ENCODE assay signal across 8 cellular contexts in the genomic region with DNA sequence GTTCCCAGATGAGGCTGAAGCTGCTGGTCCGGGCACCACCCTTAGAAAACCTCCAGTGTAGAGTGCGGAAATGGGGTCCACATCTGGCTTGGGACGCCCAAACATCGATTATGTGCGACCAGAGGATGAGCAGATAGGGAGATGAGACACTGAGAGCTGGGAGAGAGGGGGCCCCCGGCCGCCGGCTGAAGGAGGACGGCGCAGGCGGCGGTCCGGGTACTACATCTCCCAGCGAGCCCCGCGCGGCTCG. TPM values are rescaled to one million over a fixed set of nuclear protein-coding genes. Genes with fewer than 3 reads are reported as not detected.
DNase-seq lines count a peak whose midpoint lies in the region; TF ChIP-seq lines count a peak whose summit lies in the region.

No MANE protein-coding gene starts in this region.

- no peak for TF ChIP-seq CTCF in AG04450 (IDR thresholded peaks at IDR 0.05; ENCODE audit: low read depth, low read length)

- peak overlapping the region; percentile 59 for H3K4me3 ChIP-seq in AG04450 (ENCODE audit: low read depth, low read length)

- no peak for DNase-seq in AG04450 (ENCODE audit: low read depth, low spot score)
- DNase-seq in HCEC 1CT, result peak; percentile 38
- DNase-seq in amygdala (lab: John Stamatoyannopoulos, UW), result peak in 30 of 56 donors; percentile 12 to 87 (median 66)
- DNase-seq in ureter (ENCODE audit: low spot score), result no peak
- no peak for DNase-seq in posterior vena cava (ENCODE audit: low spot score)
- no peak for DNase-seq in NCI-H82 treated with DMSO at 0.1 percent for 48 hours (lab: John Stamatoyannopoulos, UW; ENCODE audit: unreplicated experiment)

- intact Hi-C loops in posterior vena cava (cut with DNase I), result loop anchor here in 1 of 2 donors (5.0 kb wide), 2 partner anchors 88 to 108 kb away; no protein-coding TSS in a partner anchor

- POLR2A ChIA-PET in AG04450 (lab: Yijun Ruan, JAX), result no interaction called here

- H3K27me3 ChIP-seq in AG04450 (ENCODE audit: control insufficient read depth, insufficient read depth, low read length) (peaks cover 36% of the 10 kb centered on the region), layer of hippocampus (ENCODE audit: control insufficient read depth, insufficient read depth, low read length) (no peaks in the 10 kb centered on the region)

- CTCF ChIA-PET in AG04450 (lab: Charles Lee), result interaction anchor here (0.7 to 2.7 kb wide), 11 partner anchors 9 to 113 kb away, joined by 3 to 23 read pairs (median 4); no protein-coding TSS in a partner anchor

- no peak overlapping the region for H3K27ac ChIP-seq in AG04450 (ENCODE audit: low read depth, low read length)
- peak overlapping the region; percentile 31 for H3K27ac ChIP-seq in layer of hippocampus (ENCODE audit: low read depth, low read length)
- H3K27ac ChIP-seq in temporal lobe (ENCODE audit: low read depth, low read length), result peak overlapping the region; percentile 57

- peaks cover 4% of the 10 kb centered on the region; the same call in 1 of the 2 replicates for H3K9me3 ChIP-seq in AG04450 (ENCODE audit: control insufficient read depth, insufficient read depth, low read length)

RNA-seq across cellular contexts. Expression of gene SPECC1, which starts 0.2 kb away (rescaled TPM):
- 47.2 and 56.4 TPM in 2 replicates for polyA plus RNA-seq in AG04450 (2011; rRNA removed)
- 69.2 and 80.5 TPM in 2 replicates for polyA minus RNA-seq in AG04450 (2011; rRNA and poly(A)+ RNA removed)
- 45.2 TPM for total RNA-seq in temporal lobe
- total RNA-seq in ureter, result 26.2 TPM
- 10 to 100 TPM; 44.7 to 59.1 TPM for total RNA-seq in posterior vena cava

RNA-seq across cellular contexts. Expression of gene AKAP10, which starts 31.3 kb away (rescaled TPM):
- polyA plus RNA-seq in AG04450 (2011; rRNA removed), result 26.8 and 33.2 TPM in 2 replicates
- 40.6 and 45.7 TPM in 2 replicates for polyA minus RNA-seq in AG04450 (2011; rRNA and poly(A)+ RNA removed)
- 26.3 TPM for total RNA-seq in temporal lobe
- 57.1 TPM for total RNA-seq in ureter
- 10 to 100 TPM; 35.5 to 37.0 TPM for total RNA-seq in posterior vena cava

Comparison
In these comparisons a context has a peak if more than half of its experiments do, and no peak if none do; other contexts are left out.
1. DNase-seq: peak in HCEC 1CT (single experiment) and amygdala (30 of 56); none in AG04450 (single experiment), ureter (single experiment), posterior vena cava (single experiment) and NCI-H82 treated with DMSO at 0.1 percent for 48 hours (single experiment).